1 cellular context compared by ENCODE assay signal in the genomic region with DNA sequence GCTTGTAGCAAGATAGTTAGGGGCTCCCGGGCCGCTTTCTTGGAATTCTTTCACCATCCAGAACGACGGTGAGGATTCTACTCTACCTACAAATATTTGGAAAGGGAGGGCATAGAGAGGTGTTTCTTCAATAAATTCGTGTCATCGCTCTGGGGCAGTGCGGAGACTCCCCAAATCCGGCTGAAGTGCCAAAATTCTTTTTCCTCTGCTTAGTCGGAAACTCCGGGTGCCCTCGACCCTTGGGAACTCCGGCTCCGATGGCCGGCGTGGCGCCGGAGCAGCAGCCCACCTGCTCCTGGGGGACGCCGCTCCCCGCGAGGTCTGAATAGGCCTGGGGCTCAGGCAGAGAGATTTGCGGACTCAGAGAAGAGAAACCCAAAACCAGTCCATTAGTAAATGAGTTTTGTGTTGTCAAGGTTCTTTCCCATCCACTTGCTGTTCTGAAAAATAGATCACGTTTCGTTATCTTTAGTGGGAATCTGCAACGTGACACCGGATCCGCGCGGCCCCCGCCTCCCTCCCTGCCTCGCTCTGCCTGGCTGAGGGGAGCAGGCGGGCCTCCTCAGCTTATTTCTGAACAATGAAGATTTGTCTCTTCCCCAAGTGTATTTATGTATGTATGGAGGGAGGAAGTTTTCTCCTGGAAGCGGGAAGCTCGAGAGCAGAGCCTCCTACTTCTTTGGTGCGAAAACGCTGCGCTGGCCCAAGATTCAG.
A peak's percentile ranks its signal among the peaks of the same experiment; 100 is the strongest.
TF ChIP-seq lines count a peak whose summit lies in the region.

No MANE protein-coding gene starts in this region.

TF ChIP-seq in SK-N-SH, 30 proteins besides CTCF, POLR2A, EP300 and RAD21:
- TF ChIP-seq CHD2 (IDR thresholded peaks at IDR 0.05; ENCODE audit: low read length, partially characterized antibody) (no peak), POLR2AphosphoS5 (IDR thresholded peaks at IDR 0.05; ENCODE audit: low read depth, low read length) (peak; percentile 71), SMC3 (IDR thresholded peaks at IDR 0.05; ENCODE audit: low read depth, low read length) (no peak), NFIC (IDR thresholded peaks at IDR 0.05; ENCODE audit: borderline replicate concordance) (peak; percentile 36; the same call in 1 of the 2 replicates), MXI1 (IDR thresholded peaks at IDR 0.05; ENCODE audit: low read depth, low read length) (no peak), GATA2 (CRISPR knock-in tag; IDR thresholded peaks at IDR 0.05) (no peak), FOXM1 (IDR thresholded peaks at IDR 0.05; ENCODE audit: low read depth) (peak; percentile 50; the same call in 1 of the 2 replicates), TAF1 (IDR thresholded peaks at IDR 0.05; ENCODE audit: borderline replicate concordance, low read depth, low read length) (peak; percentile 63), YY1 (IDR thresholded peaks at IDR 0.05; ENCODE audit: low read depth) (0 out of 2 replicates have a peak, but pooled peaks have one; percentile 5), GABPA (IDR thresholded peaks at IDR 0.05; ENCODE audit: low read depth) (no peak), TCF12 (IDR thresholded peaks at IDR 0.05) (peak; percentile 72), JUND (IDR thresholded peaks at IDR 0.05) (peak; percentile 36; the same call in 1 of the 2 replicates), FOSL2 (IDR thresholded peaks at IDR 0.05; ENCODE audit: borderline replicate concordance, low read depth) (peak; percentile 14; the same call in 1 of the 2 replicates), RXRA (IDR thresholded peaks at IDR 0.05; ENCODE audit: borderline replicate concordance, low read depth) (no peak)
- TF ChIP-seq, protein P1, sequence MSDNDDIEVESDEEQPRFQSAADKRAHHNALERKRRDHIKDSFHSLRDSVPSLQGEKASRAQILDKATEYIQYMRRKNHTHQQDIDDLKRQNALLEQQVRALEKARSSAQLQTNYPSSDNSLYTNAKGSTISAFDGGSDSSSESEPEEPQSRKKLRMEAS (IDR thresholded peaks at IDR 0.05; ENCODE audit: low read depth), result peak; percentile 39; the same call in 1 of the 2 replicates
- TF ChIP-seq, protein P2, sequence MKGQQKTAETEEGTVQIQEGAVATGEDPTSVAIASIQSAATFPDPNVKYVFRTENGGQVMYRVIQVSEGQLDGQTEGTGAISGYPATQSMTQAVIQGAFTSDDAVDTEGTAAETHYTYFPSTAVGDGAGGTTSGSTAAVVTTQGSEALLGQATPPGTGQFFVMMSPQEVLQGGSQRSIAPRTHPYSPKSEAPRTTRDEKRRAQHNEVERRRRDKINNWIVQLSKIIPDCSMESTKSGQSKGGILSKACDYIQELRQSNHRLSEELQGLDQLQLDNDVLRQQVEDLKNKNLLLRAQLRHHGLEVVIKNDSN (IDR thresholded peaks at IDR 0.05; ENCODE audit: borderline replicate concordance, low read depth), result no peak
- TF ChIP-seq, protein P3, sequence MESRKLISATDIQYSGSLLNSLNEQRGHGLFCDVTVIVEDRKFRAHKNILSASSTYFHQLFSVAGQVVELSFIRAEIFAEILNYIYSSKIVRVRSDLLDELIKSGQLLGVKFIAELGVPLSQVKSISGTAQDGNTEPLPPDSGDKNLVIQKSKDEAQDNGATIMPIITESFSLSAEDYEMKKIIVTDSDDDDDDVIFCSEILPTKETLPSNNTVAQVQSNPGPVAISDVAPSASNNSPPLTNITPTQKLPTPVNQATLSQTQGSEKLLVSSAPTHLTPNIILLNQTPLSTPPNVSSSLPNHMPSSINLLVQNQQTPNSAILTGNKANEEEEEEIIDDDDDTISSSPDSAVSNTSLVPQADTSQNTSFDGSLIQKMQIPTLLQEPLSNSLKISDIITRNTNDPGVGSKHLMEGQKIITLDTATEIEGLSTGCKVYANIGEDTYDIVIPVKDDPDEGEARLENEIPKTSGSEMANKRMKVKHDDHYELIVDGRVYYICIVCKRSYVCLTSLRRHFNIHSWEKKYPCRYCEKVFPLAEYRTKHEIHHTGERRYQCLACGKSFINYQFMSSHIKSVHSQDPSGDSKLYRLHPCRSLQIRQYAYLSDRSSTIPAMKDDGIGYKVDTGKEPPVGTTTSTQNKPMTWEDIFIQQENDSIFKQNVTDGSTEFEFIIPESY (IDR thresholded peaks at IDR 0.05; ENCODE audit: borderline replicate concordance, low read depth), result peak; percentile 25; the same call in 1 of the 2 replicates
- TF ChIP-seq, protein P4, sequence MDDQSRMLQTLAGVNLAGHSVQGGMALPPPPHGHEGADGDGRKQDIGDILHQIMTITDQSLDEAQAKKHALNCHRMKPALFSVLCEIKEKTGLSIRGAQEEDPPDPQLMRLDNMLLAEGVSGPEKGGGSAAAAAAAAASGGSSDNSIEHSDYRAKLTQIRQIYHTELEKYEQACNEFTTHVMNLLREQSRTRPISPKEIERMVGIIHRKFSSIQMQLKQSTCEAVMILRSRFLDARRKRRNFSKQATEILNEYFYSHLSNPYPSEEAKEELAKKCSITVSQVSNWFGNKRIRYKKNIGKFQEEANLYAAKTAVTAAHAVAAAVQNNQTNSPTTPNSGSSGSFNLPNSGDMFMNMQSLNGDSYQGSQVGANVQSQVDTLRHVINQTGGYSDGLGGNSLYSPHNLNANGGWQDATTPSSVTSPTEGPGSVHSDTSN (IDR thresholded peaks at IDR 0.05), result peak; percentile 70
